Comparison of ENCODE assay signal across 15 cellular contexts in genomic region chr15:95279277-95280019, GRCh38.
"Had no signal": no experiment of that assay in that cellular context is flagged by ENCODE, and none has a peak within 500 bp of the region (broad histone marks: within the 10 kb centered on the region; RNA-seq: fewer than 3 reads in every experiment).

No MANE protein-coding gene starts in this region.

- H3K4me1 Mint-ChIP-seq: activated B cell treated with CpG ODN at 0.5 μM for 24 hours had no signal

- H3K4me3 ChIP-seq: pancreas had no signal

- H3K4me1 ChIP-seq: pancreas had no signal

- H3K27me3 Mint-ChIP-seq: activated B cell treated with CpG ODN at 0.5 μM for 24 hours had no signal

- H3K9me3 Mint-ChIP-seq: dendritic cell treated with granulocyte-macrophage colony-stimulating factor and Interleukin-4, amounts not matched to agents 40 ng/mL and 50 ng/mL, for 4 days; endodermal cell; neural crest cell had no signal

- ATAC-seq: left lobe of liver; pancreas; stimulated activated naive CD8-positive, alpha-beta T cell treated with anti-CD3 and anti-CD28 coated beads, Interleukin-15, Interleukin-2, amounts not matched to agents 100 U/mL and 50 U/mL, for 24 hours had no signal

- H3K27ac ChIP-seq: pancreas had no signal

- H3K9me3 ChIP-seq: pancreas had no signal

- DNase-seq: activated B cell treated with CpG ODN at 0.5 μM for 24 hours; activated CD4-positive, alpha-beta T cell treated with anti-CD3 and anti-CD28 coated beads, Interleukin-2, amount 10 ng/mL, durations not matched to agents 24 days and 14 days; activated naive CD4-positive, alpha-beta T cell treated with Interleukin-2 at 50 U/mL for 16 hours; central memory CD4-positive, alpha-beta T cell; endodermal cell; erythroblast; mesendoderm; pancreas; stimulated activated CD4-positive, alpha-beta T cell treated with anti-CD3 and anti-CD28 coated beads, Interleukin-12 subunit alpha, Interleukin-12 subunit beta, amount 100 ng/mL, for 4 hours; stimulated activated CD8-positive, alpha-beta memory T cell treated with anti-CD3 and anti-CD28 coated beads, Interleukin-4, amount 100 ng/mL, for 48 hours; stimulated activated naive CD8-positive, alpha-beta T cell treated with anti-CD3 and anti-CD28 coated beads, Interleukin-15, Interleukin-2, amounts not matched to agents 100 U/mL and 50 U/mL, for 24 hours; T-helper 2 cell had no signal

- H3K27me3 ChIP-seq: pancreas had no signal

- H3K27ac Mint-ChIP-seq: activated B cell treated with CpG ODN at 0.5 μM for 24 hours; activated CD4-positive, alpha-beta T cell treated with anti-CD3 and anti-CD28 coated beads, Interleukin-2, amount 10 ng/mL, durations not matched to agents 24 days and 14 days; dendritic cell treated with granulocyte-macrophage colony-stimulating factor and Interleukin-4, amounts not matched to agents 40 ng/mL and 50 ng/mL, for 4 days; endodermal cell had no signal

- H3K4me3 Mint-ChIP-seq: activated B cell treated with CpG ODN at 0.5 μM for 24 hours; activated CD4-positive, alpha-beta T cell treated with anti-CD3 and anti-CD28 coated beads, Interleukin-2, amount 10 ng/mL, durations not matched to agents 24 days and 14 days; dendritic cell treated with granulocyte-macrophage colony-stimulating factor and Interleukin-4, amounts not matched to agents 40 ng/mL and 50 ng/mL, for 4 days; endodermal cell; neural crest cell had no signal

- H3K36me3 ChIP-seq: pancreas had no signal
